Comparison of ENCODE assay signal across 1 cellular context in genomic region chr3:54294214-54294613, GRCh38.
TF ChIP-seq lines count a peak whose summit lies in the region.

No MANE protein-coding gene starts in this region.

TF ChIP-seq in H1, 55 proteins besides CTCF, POLR2A, EP300 and RAD21 (continued from another document):
- TF ChIP-seq TCF12 (IDR thresholded peaks at IDR 0.05; ENCODE audit: low read depth, low read length) (no peak), TAF7 (optimal IDR thresholded peaks at IDR 0.05; ENCODE audit: borderline replicate concordance, low read depth, low read length) (no peak), JUND (IDR thresholded peaks at IDR 0.05; ENCODE audit: low read length) (no peak), HDAC2 (IDR thresholded peaks at IDR 0.05; ENCODE audit: borderline replicate concordance in 1 of 2, low read depth in 2 of 2, low read length in 2 of 2) (no peak)
